ENCODE assay signal across 8 cellular contexts in the genomic region with DNA sequence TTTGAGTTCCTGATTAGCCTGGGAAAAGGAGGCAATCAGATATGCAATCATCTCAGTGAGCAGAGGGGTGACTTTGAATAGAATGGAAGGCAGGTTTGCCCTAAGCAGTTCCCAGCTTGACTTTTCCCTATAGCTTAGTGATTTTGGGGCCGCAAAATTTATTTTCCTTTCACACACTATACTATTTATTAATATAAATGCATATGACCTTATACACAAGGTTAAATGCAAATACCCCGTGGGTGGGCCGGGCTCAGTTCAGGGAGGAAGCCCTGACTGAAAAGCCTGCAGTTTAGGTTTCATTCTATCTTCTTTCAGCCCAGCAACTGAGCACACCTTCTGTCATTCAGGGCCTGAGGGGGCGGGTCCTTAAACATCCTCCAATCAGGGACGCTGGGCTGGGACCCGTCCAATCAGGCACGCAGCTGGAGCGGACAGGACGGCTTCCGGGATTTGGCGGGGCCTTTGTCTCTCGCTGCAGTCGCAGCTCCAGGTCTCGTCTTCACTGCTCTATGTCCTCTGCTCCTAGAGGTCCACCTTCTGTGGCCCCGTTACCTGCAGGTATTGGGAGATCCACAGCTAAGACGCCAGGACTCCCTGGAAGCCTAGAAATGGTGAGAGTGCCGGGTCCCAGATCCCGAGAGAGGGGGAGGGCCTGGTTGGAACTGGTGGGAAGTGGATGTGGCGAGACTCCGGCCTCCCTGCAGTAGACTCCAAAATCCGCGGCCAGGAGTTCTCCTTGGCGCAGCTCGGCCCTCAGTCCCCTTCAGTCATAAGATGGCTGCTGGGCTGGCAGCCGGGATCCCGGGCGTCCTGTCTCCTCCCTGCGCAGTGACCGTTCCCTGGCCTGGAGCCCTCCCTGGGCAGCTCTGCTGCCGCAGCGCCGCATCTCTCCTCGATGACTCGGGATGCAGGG. TPM values are rescaled to one million over a fixed set of nuclear protein-coding genes. Genes with fewer than 3 reads are reported as not detected.
DNase-seq lines count a peak whose midpoint lies in the region; ATAC-seq, FAIRE-seq and TF ChIP-seq lines count a peak whose summit lies in the region.

A gene (plus strand): TSS at position 468 of the 916 bp plus-strand sequence. CDS start 45 bp downstream, at position 513.

- peak; percentile 100 for ATAC-seq in HG02798 (IDR thresholded peaks at IDR 0.05; ENCODE audit: poor library complexity, unreplicated experiment)
- peak; percentile 99 for ATAC-seq in left cardiac atrium
- peak; percentile 99 for ATAC-seq in upper lobe of right lung

- peak within 1 kb of the TSS; percentile 81 for H3K27ac ChIP-seq in upper lobe of right lung

- H3K9ac ChIP-seq in adipocyte (ENCODE audit: low read length) = peak within 1 kb of the TSS; percentile 89

- H3K9me3 ChIP-seq in adipocyte (ENCODE audit: control insufficient read depth, low read length) (no peaks in the 10 kb centered on the region), upper lobe of right lung (no peaks in the 10 kb centered on the region)

- peak within 1 kb of the TSS; percentile 98 for H3K4me3 ChIP-seq in adipocyte (ENCODE audit: low read length)
- peak within 1 kb of the TSS; percentile 83 for H3K4me3 ChIP-seq in upper lobe of right lung

- TF ChIP-seq CTCF in upper lobe of right lung (IDR thresholded peaks at IDR 0.05) = no peak

- intact Hi-C loops in left cardiac atrium (cut with DNase I) = no loop called here
- intact Hi-C loops in posterior vena cava (cut with DNase I) = no loop called here
- intact Hi-C loops in upper lobe of right lung (cut with DNase I) = no loop called here

- DNase-seq in GM12891 (ENCODE audit: insufficient read length, low spot score) (no peak), NCI-H1417 treated with DMSO at 0.1 percent for 48 hours (lab: John Stamatoyannopoulos, UW) (peak; percentile 60), SW 1271 (lab: John Stamatoyannopoulos, UW) (peak; percentile 81 to 89), adipocyte (ENCODE audit: low read depth) (peak; percentile 94), left cardiac atrium (peak; percentile 96), posterior vena cava (ENCODE audit: low spot score) (peak; percentile 97), upper lobe of right lung (peak; percentile 95)

- peak; percentile 82 for FAIRE-seq in GM12891 (lab: Jason Lieb, UNC)

- H3K27me3 ChIP-seq in adipocyte (replicated peaks; ENCODE audit: control insufficient read depth, insufficient read depth, low read length) (no peaks in the 10 kb centered on the region), upper lobe of right lung (no peaks in the 10 kb centered on the region)

- H3K4me1 ChIP-seq in adipocyte (ENCODE audit: control insufficient read depth, insufficient read depth, low read length) = peaks cover 8% of the 10 kb centered on the region
- H3K4me1 ChIP-seq in upper lobe of right lung = peaks cover 3% of the 10 kb centered on the region

- peak; percentile 85 for TF ChIP-seq POLR2A in GM12891 (IDR thresholded peaks at IDR 0.05; ENCODE audit: low read depth, low read length)

- H3K36me3 ChIP-seq in adipocyte (ENCODE audit: control insufficient read depth, insufficient read depth, low read length, severe bottlenecking) (no peaks in the 10 kb centered on the region), upper lobe of right lung (no peaks in the 10 kb centered on the region)

TF ChIP-seq in GM12891, 5 proteins besides CTCF, POLR2A, EP300 and RAD21:
- TF ChIP-seq PAX5 (IDR thresholded peaks at IDR 0.05; ENCODE audit: insufficient read depth, low read length, severe bottlenecking) (no peak), POLR2AphosphoS5 (IDR thresholded peaks at IDR 0.05; ENCODE audit: low read depth, low read length) (peak; percentile 83), POU2F2 (IDR thresholded peaks at IDR 0.05; ENCODE audit: low read depth, low read length) (peak; percentile 70; the same call in 1 of the 2 replicates), SPI1 (IDR thresholded peaks at IDR 0.05; ENCODE audit: low read depth, low read length) (peak; percentile 32; the same call in 1 of the 2 replicates), TAF1 (IDR thresholded peaks at IDR 0.05; ENCODE audit: low read depth, low read length) (peak; percentile 76)

RNA-seq across cellular contexts. Expression of the gene that starts here (rescaled TPM):
- 2.6 TPM for polyA plus RNA-seq in GM12891 (2012; ENCODE audit: low read depth, missing spikeins)
- total RNA-seq in left cardiac atrium (1 to 10 TPM; 2.3 to 2.7 TPM), posterior vena cava (1 to 10 TPM; 4.5 to 8.0 TPM), upper lobe of right lung (2.3 TPM)
